ENCODE assay signal across 19 cellular contexts in genomic region chr21:41929248-41929647, GRCh38. TPM values are rescaled to one million over a fixed set of nuclear protein-coding genes. Genes with fewer than 3 reads are reported as not detected.
DNase-seq lines count a peak whose midpoint lies in the region; ATAC-seq and TF ChIP-seq lines count a peak whose summit lies in the region.
"Had no signal": no experiment of that assay in that cellular context is flagged by ENCODE, and none has a peak within 500 bp of the region (broad histone marks: within the 10 kb centered on the region; RNA-seq: fewer than 3 reads in every experiment).

No MANE protein-coding gene starts in this region.

- H3K4me3 ChIP-seq in stomach: no peak overlapping the region
- H3K4me3 ChIP-seq: GM23248, left lung, SJSA1, smooth muscle cell had no signal

- no peaks in the 10 kb centered on the region for H3K9me3 ChIP-seq in stomach
- H3K9me3 ChIP-seq: left lung, SJSA1 had no signal

- CTCF ChIA-PET in activated CD8-positive, alpha-beta memory T cell treated with anti-CD3 and anti-CD28 coated beads, Interleukin-2, amount 10 ng/mL, durations not matched to agents 7 days and 5 days (lab: Charles Lee): interaction anchor here (1.1 kb wide), 1 partner anchor 188 kb away, joined by 3 read pairs; no protein-coding TSS in a partner anchor

- H3K27ac Mint-ChIP-seq in activated CD8-positive, alpha-beta memory T cell treated with anti-CD3 and anti-CD28 coated beads, Interleukin-2, amount 10 ng/mL, durations not matched to agents 7 days and 5 days: peak overlapping the region; percentile 6
- H3K27ac Mint-ChIP-seq: activated CD8-positive, alpha-beta T cell treated with anti-CD3 and anti-CD28 coated beads for 36 hours; endodermal cell had no signal

- intact Hi-C loops in stomach (cut with DNase I; ENCODE audit: low total_unique reads): loop anchor here (10.0 kb wide), 1 partner anchor 54 kb away; the partner anchor contains the start of gene PRDM15

- peaks cover 21% of the 10 kb centered on the region for H3K27me3 Mint-ChIP-seq in activated CD8-positive, alpha-beta memory T cell treated with anti-CD3 and anti-CD28 coated beads, Interleukin-2, amount 10 ng/mL, durations not matched to agents 7 days and 5 days

- TF ChIP-seq POLR2A in stomach (IDR thresholded peaks at IDR 0.05): no peak

- no peaks in the 10 kb centered on the region for H3K9me3 Mint-ChIP-seq in activated CD8-positive, alpha-beta memory T cell treated with anti-CD3 and anti-CD28 coated beads, Interleukin-2, amount 10 ng/mL, durations not matched to agents 7 days and 5 days (ENCODE audit: low read depth)
- H3K9me3 Mint-ChIP-seq: activated CD8-positive, alpha-beta T cell treated with anti-CD3 and anti-CD28 coated beads for 36 hours; CD8-positive, alpha-beta T cell; endodermal cell had no signal

- H3K27ac ChIP-seq in stomach: peak overlapping the region in 3 of 5 donors; percentile 61 to 83 (median 62)
- H3K27ac ChIP-seq: SJSA1 had no signal

- TF ChIP-seq CTCF in stomach (IDR thresholded peaks at IDR 0.05): no peak

- no peak for DNase-seq in activated CD8-positive, alpha-beta memory T cell treated with anti-CD3 and anti-CD28 coated beads, Interleukin-2, amount 10 ng/mL, durations not matched to agents 7 days and 5 days
- DNase-seq in activated CD8-positive, alpha-beta memory T cell treated with anti-CD3 and anti-CD28 coated beads, Interleukin-2, amount 50 U/mL, for 48 hours: no peak
- DNase-seq in RPMI8226: peak; percentile 14
- DNase-seq in stomach: no peak
- DNase-seq in NCI-H2107 treated with DMSO at 0.1 percent for 48 hours (lab: John Stamatoyannopoulos, UW; ENCODE audit: unreplicated experiment): no peak
- no peak for DNase-seq in GM03348 (ENCODE audit: low spot score)
- no peak for DNase-seq in AML-193 (lab: John Stamatoyannopoulos, UW)
- DNase-seq: activated CD8-positive, alpha-beta T cell treated with anti-CD3 and anti-CD28 coated beads for 36 hours; CD8-positive, alpha-beta T cell; cerebellar nuclear complex; endodermal cell; foreskin melanocyte; Karpas-422; NCI-H1436 had no signal

- no peaks in the 10 kb centered on the region for H3K36me3 ChIP-seq in stomach
- H3K36me3 ChIP-seq: left lung, SJSA1 had no signal

- H3K4me1 ChIP-seq in stomach: peaks cover 17 to 75% (median 57%) of the 10 kb centered on the region in 4 donors

- no peak for ATAC-seq in activated CD8-positive, alpha-beta memory T cell treated with anti-CD3 and anti-CD28 coated beads, Interleukin-2, amount 10 ng/mL, durations not matched to agents 7 days and 5 days
- peak; percentile 32 for ATAC-seq in esophagus mucosa
- ATAC-seq: activated CD8-positive, alpha-beta T cell treated with anti-CD3 and anti-CD28 coated beads for 36 hours; CD8-positive, alpha-beta T cell; left lung had no signal

- H3K36me3 Mint-ChIP-seq in activated CD8-positive, alpha-beta memory T cell treated with anti-CD3 and anti-CD28 coated beads, Interleukin-2, amount 10 ng/mL, durations not matched to agents 7 days and 5 days: no peaks in the 10 kb centered on the region

- peaks cover 0 to 2% (median 0%) of the 10 kb centered on the region in 3 donors for H3K27me3 ChIP-seq in stomach
- H3K27me3 ChIP-seq: left lung, SJSA1 had no signal

- H3K4me3 Mint-ChIP-seq in activated CD8-positive, alpha-beta memory T cell treated with anti-CD3 and anti-CD28 coated beads, Interleukin-2, amount 10 ng/mL, durations not matched to agents 7 days and 5 days: no peak overlapping the region
- H3K4me3 Mint-ChIP-seq: activated CD8-positive, alpha-beta T cell treated with anti-CD3 and anti-CD28 coated beads for 36 hours; CD8-positive, alpha-beta T cell; endodermal cell had no signal

- peaks cover 41% of the 10 kb centered on the region for H3K4me1 Mint-ChIP-seq in activated CD8-positive, alpha-beta memory T cell treated with anti-CD3 and anti-CD28 coated beads, Interleukin-2, amount 10 ng/mL, durations not matched to agents 7 days and 5 days

- 79 to 91% (median 81%) methylated on average over 5 of the region's 5 CpGs for WGBS in stomach, 5 donors

- no peak for TF ChIP-seq EP300 in stomach (IDR thresholded peaks at IDR 0.05)

RNA-seq across cellular contexts. Expression of gene C2CD2, which starts 24.6 kb away (rescaled TPM):
- total RNA-seq in activated CD8-positive, alpha-beta memory T cell treated with anti-CD3 and anti-CD28 coated beads, Interleukin-2, amount 10 ng/mL, durations not matched to agents 7 days and 5 days: 10 to 100 TPM in 1 of 2 experiments, 1 to 10 TPM in 1; 6.4 to 10.7 TPM
- total RNA-seq in esophagus mucosa (11.4 TPM), stomach (10 to 100 TPM; 13.4 to 31.9 (median 18.7) TPM)
- polyA plus RNA-seq in stomach: 1 to 10 TPM; 4.6 to 9.5 (median 6.1) TPM

RNA-seq across cellular contexts. Expression of gene PRDM15, which starts 50.1 kb away (rescaled TPM):
- total RNA-seq in activated CD8-positive, alpha-beta memory T cell treated with anti-CD3 and anti-CD28 coated beads, Interleukin-2, amount 10 ng/mL, durations not matched to agents 7 days and 5 days: 10 to 100 TPM; 10.8 to 13.4 TPM
- 5.5 TPM for total RNA-seq in esophagus mucosa
- total RNA-seq in stomach: 10 to 100 TPM in 2 of 5 donors, 1 to 10 TPM in 3; 2.6 to 44.6 (median 10.0) TPM
- 1 to 10 TPM in 2 of 3 donors, under 1 TPM in 1; 0.92 to 2.6 (median 1.4) TPM for polyA plus RNA-seq in stomach
